Comparison of ENCODE assay signal across 10 cellular contexts in the genomic region with DNA sequence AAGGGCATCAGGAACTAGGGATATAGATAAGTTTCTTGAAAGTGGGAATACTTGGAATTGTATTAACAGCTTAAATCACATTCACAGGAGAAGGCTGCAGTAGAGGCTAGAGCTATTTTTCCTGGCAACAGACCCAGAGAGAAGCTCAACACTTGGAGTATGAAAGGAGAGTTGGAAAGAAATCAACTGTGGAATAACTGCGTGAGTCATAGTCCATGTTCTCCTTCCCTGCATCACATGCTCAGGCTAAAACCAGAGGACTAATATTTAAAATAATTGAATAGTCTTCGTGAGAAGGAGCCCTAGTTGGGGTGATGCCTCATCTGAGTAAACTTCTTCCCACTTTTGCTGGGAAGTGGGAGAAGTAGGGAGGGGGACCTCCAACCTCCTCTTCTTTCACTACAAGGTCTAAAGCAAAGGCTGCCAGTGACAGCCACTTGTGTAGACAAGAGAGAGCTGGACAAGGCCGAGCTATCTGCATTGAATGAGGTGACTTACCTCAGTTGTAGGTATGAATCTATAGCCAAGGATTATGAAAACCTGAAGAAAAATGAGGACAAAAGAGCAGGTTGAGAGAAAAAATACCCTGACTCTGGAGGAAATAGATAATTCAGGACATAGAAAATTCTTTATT. TPM values are rescaled to one million over a fixed set of nuclear protein-coding genes. Genes with fewer than 3 reads are reported as not detected.
DNase-seq lines count a peak whose midpoint lies in the region; ATAC-seq and TF ChIP-seq lines count a peak whose summit lies in the region.
"Had no signal": no experiment of that assay in that cellular context is flagged by ENCODE, and none has a peak within 500 bp of the region (broad histone marks: within the 10 kb centered on the region; RNA-seq: fewer than 3 reads in every experiment).

No MANE protein-coding gene starts in this region.

- WGBS in heart right ventricle, 2 donors, result 35 to 45% methylated on average over 3 of the region's 3 CpGs
- WGBS in sigmoid colon, 2 donors, result 85 to 89% methylated on average over 3 of the region's 3 CpGs

- peak; percentile 89 to 98 (median 94) for ATAC-seq in heart right ventricle
- no peak for ATAC-seq in HG03025 (IDR thresholded peaks at IDR 0.05; ENCODE audit: low FRiP score, unreplicated experiment)
- ATAC-seq in HG03045 (IDR thresholded peaks at IDR 0.05; ENCODE audit: unreplicated experiment), result no peak

- intact Hi-C loops in heart right ventricle (cut with DNase I), result no loop called here
- intact Hi-C loops in sigmoid colon (cut with DNase I), result loop anchor here (5.0 kb wide), 1 partner anchor 146 kb away; no protein-coding TSS in a partner anchor

- TF ChIP-seq EP300 in sigmoid colon (IDR thresholded peaks at IDR 0.05), result peak in 1 of 4 donors; percentile 62

- peak overlapping the region; percentile 44 to 87 (median 75) for H3K27ac ChIP-seq in heart right ventricle
- H3K27ac ChIP-seq in sigmoid colon, result peak overlapping the region; percentile 71 to 89 (median 82)

- no peaks in the 10 kb centered on the region for H3K27me3 ChIP-seq in heart right ventricle
- H3K27me3 ChIP-seq in sigmoid colon, result no peaks in the 10 kb centered on the region

- H3K4me3 ChIP-seq in heart right ventricle (no peak overlapping the region), sigmoid colon (no peak overlapping the region)

- no peak for TF ChIP-seq POLR2A in sigmoid colon (IDR thresholded peaks at IDR 0.05)

- peak; percentile 81 for DNase-seq in GM03348 (ENCODE audit: low spot score)
- DNase-seq in astrocyte of the hippocampus (ENCODE audit: low read depth, low spot score), result peak; percentile 95
- peak in 1 of 2 donors; percentile 68 for DNase-seq in heart right ventricle
- DNase-seq in sigmoid colon, result no peak
- DNase-seq in cortex of kidney (lab: John Stamatoyannopoulos, UW), result no peak
- no peak for DNase-seq in NCI-H2029 treated with DMSO at 0.1 percent for 48 hours (lab: John Stamatoyannopoulos, UW)
- DNase-seq: activated gamma-delta T cell treated with Interleukin-2 at 50 U/mL for 16 hours, NCI-H1417 treated with DMSO at 0.1 percent for 48 hours had no signal

- TF ChIP-seq CTCF in heart right ventricle (IDR thresholded peaks at IDR 0.05) (no peak), sigmoid colon (IDR thresholded peaks at IDR 0.05) (no peak)

- no peaks in the 10 kb centered on the region for H3K9me3 ChIP-seq in heart right ventricle
- H3K9me3 ChIP-seq in sigmoid colon, result no peaks in the 10 kb centered on the region

- H3K36me3 ChIP-seq in heart right ventricle (no peaks in the 10 kb centered on the region), sigmoid colon (no peaks in the 10 kb centered on the region)

- H3K4me1 ChIP-seq in heart right ventricle (peaks cover 0 to 36% (median 14%) of the 10 kb centered on the region in 9 donors), sigmoid colon (peaks cover 0 to 40% (median 22%) of the 10 kb centered on the region in 4 donors)

RNA-seq across cellular contexts. Expression of a gene that starts 32.7 kb away (rescaled TPM):
- total RNA-seq in heart right ventricle (10 to 100 TPM; 30.0 to 55.8 (median 44.2) TPM), sigmoid colon (10 to 100 TPM; 17.6 to 32.4 (median 23.3) TPM)
- polyA plus RNA-seq in heart right ventricle (10 to 100 TPM in 1 of 2 donors, 1 to 10 TPM in 1; 6.4 to 10.1 TPM), sigmoid colon (10 to 100 TPM; 22.8 to 32.8 (median 26.1) TPM)

Comparison
In these comparisons a context has a peak if more than half of its experiments do, and no peak if none do; other contexts are left out.
1. DNase-seq: peak in GM03348 (single experiment) and astrocyte of the hippocampus (single experiment); none in sigmoid colon (single experiment), cortex of kidney (single experiment) and NCI-H2029 treated with DMSO at 0.1 percent for 48 hours (single experiment).
2. ATAC-seq: peak in heart right ventricle (8 of 8); none in HG03025 (single experiment) and HG03045 (single experiment).